ENCODE assay signal across 31 cellular contexts in genomic region chr4:1956631-1957030, GRCh38.
"Had no signal": no experiment of that assay in that cellular context is flagged by ENCODE, and none has a peak within 500 bp of the region (broad histone marks: within the 10 kb centered on the region; RNA-seq: fewer than 3 reads in every experiment).

No MANE protein-coding gene starts in this region.

- H3K9me3 Mint-ChIP-seq: activated B cell treated with CpG ODN at 0.5 μM for 24 hours; activated naive CD8-positive, alpha-beta T cell treated with anti-CD3 and anti-CD28 coated beads, Interleukin-2, amount 10 ng/mL, durations not matched to agents 7 days and 5 days; activated T-helper 2 cell treated with anti-CD3 and anti-CD28 coated beads, Interferon-gamma antibody, Interleukin-2, Interleukin-4, amounts not matched to agents 10 μg/mL and 5 μg/mL and 100 μg/mL, durations not matched to agents 14 hours and 24 hours and 36 hours; natural killer cell treated with Interleukin-12 subunit alpha and Interleukin-12 subunit beta and Interleukin-15 and Interleukin-18, amount 100 ng/mL, for 72 hours; stimulated activated memory B cell treated with anti-CD40 and anti-IgM and Interleukin-4, amounts not matched to agents 10 μg/mL and 1 μg/mL and 100 μg/mL, for 72 hours had no signal

- H3K4me1 ChIP-seq: ascending aorta, esophagus squamous epithelium, prostate gland, stomach, thyroid gland, upper lobe of right lung had no signal

- H3K4me1 Mint-ChIP-seq: activated B cell treated with CpG ODN at 0.5 μM for 24 hours; activated CD8-positive, alpha-beta memory T cell treated with anti-CD3 and anti-CD28 coated beads, Interleukin-2, amount 10 ng/mL, durations not matched to agents 7 days and 5 days; stimulated activated memory B cell treated with anti-CD40 and anti-IgM and Interleukin-4, amounts not matched to agents 10 μg/mL and 1 μg/mL and 100 μg/mL, for 72 hours had no signal

- H3K27me3 ChIP-seq: ascending aorta, brain microvascular endothelial cell, esophagus squamous epithelium, neutrophil, stomach, thyroid gland, upper lobe of right lung had no signal

- H3K27me3 Mint-ChIP-seq: activated B cell treated with CpG ODN at 0.5 μM for 24 hours; activated CD8-positive, alpha-beta memory T cell treated with anti-CD3 and anti-CD28 coated beads, Interleukin-2, amount 10 ng/mL, durations not matched to agents 7 days and 5 days; activated naive CD8-positive, alpha-beta T cell treated with anti-CD3 and anti-CD28 coated beads, Interleukin-2, amount 10 ng/mL, durations not matched to agents 7 days and 5 days; natural killer cell treated with Interleukin-12 subunit alpha and Interleukin-12 subunit beta and Interleukin-15 and Interleukin-18, amount 100 ng/mL, for 72 hours; stimulated activated memory B cell treated with anti-CD40 and anti-IgM and Interleukin-4, amounts not matched to agents 10 μg/mL and 1 μg/mL and 100 μg/mL, for 72 hours had no signal

- H3K9me3 ChIP-seq: ascending aorta, esophagus squamous epithelium, left ventricle myocardium inferior, mucosa of descending colon, neutrophil, prostate gland, stomach, thyroid gland, upper lobe of right lung had no signal

- H3K4me3 Mint-ChIP-seq: activated B cell treated with CpG ODN at 0.5 μM for 24 hours; activated CD8-positive, alpha-beta memory T cell treated with anti-CD3 and anti-CD28 coated beads, Interleukin-2, amount 10 ng/mL, durations not matched to agents 7 days and 5 days; activated CD8-positive, alpha-beta T cell treated with anti-CD3 and anti-CD28 coated beads, Interleukin-2, amount 10 ng/mL, durations not matched to agents 7 days and 5 days; activated naive CD8-positive, alpha-beta T cell treated with anti-CD3 and anti-CD28 coated beads, Interleukin-2, amount 10 ng/mL, durations not matched to agents 7 days and 5 days; natural killer cell treated with Interleukin-12 subunit alpha and Interleukin-12 subunit beta and Interleukin-15 and Interleukin-18, amount 100 ng/mL, for 72 hours; stimulated activated memory B cell treated with anti-CD40 and anti-IgM and Interleukin-4, amounts not matched to agents 10 μg/mL and 1 μg/mL and 100 μg/mL, for 72 hours had no signal

- ATAC-seq: activated CD8-positive, alpha-beta memory T cell treated with anti-CD3 and anti-CD28 coated beads, Interleukin-2, amount 10 ng/mL, durations not matched to agents 7 days and 5 days; activated CD8-positive, alpha-beta T cell treated with anti-CD3 and anti-CD28 coated beads, Interleukin-2, amount 10 ng/mL, durations not matched to agents 7 days and 5 days; mucosa of descending colon; natural killer cell treated with Interleukin-12 subunit alpha and Interleukin-12 subunit beta and Interleukin-15 and Interleukin-18, amount 100 ng/mL, for 72 hours; sciatic nerve; stimulated activated memory B cell treated with anti-CD40 and anti-IgM and Interleukin-4, amounts not matched to agents 10 μg/mL and 1 μg/mL and 100 μg/mL, for 72 hours; upper lobe of right lung had no signal

- DNase-seq: activated B cell treated with CpG ODN at 0.5 μM for 24 hours; activated CD4-positive, alpha-beta T cell treated with anti-CD3 and anti-CD28 coated beads, Interleukin-2, amount 50 U/mL, for 1 hour; activated CD8-positive, alpha-beta memory T cell treated with anti-CD3 and anti-CD28 coated beads, Interleukin-2, amount 10 ng/mL, durations not matched to agents 7 days and 5 days; activated CD8-positive, alpha-beta T cell treated with anti-CD3 and anti-CD28 coated beads, Interleukin-2, amount 10 ng/mL, durations not matched to agents 7 days and 5 days; activated naive CD8-positive, alpha-beta T cell treated with anti-CD3 and anti-CD28 coated beads, Interleukin-2, amount 10 ng/mL, durations not matched to agents 7 days and 5 days; activated T-cell treated with anti-CD3 and anti-CD28 coated beads, Interleukin-2, amount 50 U/mL, for 48 hours; brain microvascular endothelial cell; dermis blood vessel endothelial cell; effector CD4-positive, alpha-beta T cell; esophagus squamous epithelium; left ventricle myocardium inferior; mucosa of descending colon; retina; stimulated activated CD4-positive, alpha-beta T cell treated with anti-CD3 and anti-CD28 coated beads, Interleukin-4, amount 100 ng/mL, for 24 hours; stomach; T-helper 2 cell; thyroid gland; upper lobe of right lung had no signal

- H3K27ac Mint-ChIP-seq: activated B cell treated with CpG ODN at 0.5 μM for 24 hours; activated CD8-positive, alpha-beta memory T cell treated with anti-CD3 and anti-CD28 coated beads, Interleukin-2, amount 10 ng/mL, durations not matched to agents 7 days and 5 days; activated CD8-positive, alpha-beta T cell treated with anti-CD3 and anti-CD28 coated beads, Interleukin-2, amount 10 ng/mL, durations not matched to agents 7 days and 5 days; activated naive CD8-positive, alpha-beta T cell treated with anti-CD3 and anti-CD28 coated beads, Interleukin-2, amount 10 ng/mL, durations not matched to agents 7 days and 5 days; activated T-helper 2 cell treated with anti-CD3 and anti-CD28 coated beads, Interferon-gamma antibody, Interleukin-2, Interleukin-4, amounts not matched to agents 10 μg/mL and 5 μg/mL and 100 μg/mL, durations not matched to agents 14 hours and 24 hours and 36 hours; stimulated activated memory B cell treated with anti-CD40 and anti-IgM and Interleukin-4, amounts not matched to agents 10 μg/mL and 1 μg/mL and 100 μg/mL, for 72 hours had no signal

- H3K27ac ChIP-seq: ascending aorta, brain microvascular endothelial cell, epithelial cell of prostate, esophagus squamous epithelium, left ventricle myocardium inferior, neutrophil, prostate gland, skin epidermis, stomach, thyroid gland, upper lobe of right lung had no signal

- H3K4me3 ChIP-seq: ascending aorta, esophagus squamous epithelium, left ventricle myocardium inferior, lung, mucosa of descending colon, prostate gland, skin epidermis, stomach, thyroid gland, upper lobe of right lung had no signal

- FAIRE-seq: endometrium, frontal cortex, islet of Langerhans had no signal
